Comparison of ENCODE assay signal across 8 cellular contexts in genomic region chr11:65182258-65183170, GRCh38. TPM values are rescaled to one million over a fixed set of nuclear protein-coding genes. Genes with fewer than 3 reads are reported as not detected.
DNase-seq lines count a peak whose midpoint lies in the region; ATAC-seq and TF ChIP-seq lines count a peak whose summit lies in the region.

No MANE protein-coding gene starts in this region.

- peaks cover 36% of the 10 kb centered on the region for H3K4me1 ChIP-seq in NT2/D1 (ENCODE audit: insufficient read depth, insufficient read length)
- peaks cover 0 to 4% (median 0%) of the 10 kb centered on the region in 4 donors for H3K4me1 ChIP-seq in right lobe of liver
- peaks cover 0 to 40% (median 19%) of the 10 kb centered on the region in 4 donors for H3K4me1 ChIP-seq in tibial nerve

- H3K36me3 Mint-ChIP-seq in activated naive CD4-positive, alpha-beta T cell treated with anti-CD3 and anti-CD28 coated beads for 36 hours (ENCODE audit: low read depth), result no peaks in the 10 kb centered on the region

- no peaks in the 10 kb centered on the region for H3K9me3 ChIP-seq in NT2/D1 (ENCODE audit: insufficient read depth, low read length)
- no peaks in the 10 kb centered on the region for H3K9me3 ChIP-seq in right lobe of liver
- H3K9me3 ChIP-seq in tibial nerve, result no peaks in the 10 kb centered on the region

- H3K27me3 ChIP-seq in NT2/D1 (ENCODE audit: insufficient read depth, insufficient read length) (no peaks in the 10 kb centered on the region), right lobe of liver (no peaks in the 10 kb centered on the region), tibial nerve (no peaks in the 10 kb centered on the region)

- TF ChIP-seq CTCF in right lobe of liver (IDR thresholded peaks at IDR 0.05), result no peak
- no peak for TF ChIP-seq CTCF in tibial nerve (IDR thresholded peaks at IDR 0.05)

- H3K27ac ChIP-seq in right lobe of liver (peak overlapping the region; percentile 63 to 87 (median 81)), tibial nerve (peak overlapping the region; percentile 88 to 94 (median 89))

- H3K4me1 Mint-ChIP-seq in activated naive CD4-positive, alpha-beta T cell treated with anti-CD3 and anti-CD28 coated beads for 36 hours (ENCODE audit: low read depth), result peaks cover 15% of the 10 kb centered on the region

- DNase-seq in activated naive CD4-positive, alpha-beta T cell treated with anti-CD3 and anti-CD28 coated beads for 36 hours, result no peak
- DNase-seq in activated naive CD4-positive, alpha-beta T cell treated with Interleukin-2 at 50 U/mL for 16 hours, result no peak
- DNase-seq in NT2/D1 (ENCODE audit: low read depth, low spot score) (no peak), cerebellum (ENCODE audit: low spot score) (peak; percentile 68), right lobe of liver (peak in 2 of 3 donors; percentile 53 to 56), tibial nerve (ENCODE audit: low spot score in 2 of 2) (peak in 1 of 2 donors; percentile 16), NCI-H1436 treated with DMSO at 0.1 percent for 48 hours (lab: John Stamatoyannopoulos, UW) (no peak)

- TF ChIP-seq POLR2A in right lobe of liver (IDR thresholded peaks at IDR 0.05), result no peak
- TF ChIP-seq POLR2A in tibial nerve (IDR thresholded peaks at IDR 0.05), result no peak

- H3K9ac ChIP-seq in NT2/D1 (ENCODE audit: insufficient read length, low read depth), result peak overlapping the region; percentile 90

- intact Hi-C loops in activated naive CD4-positive, alpha-beta T cell treated with anti-CD3 and anti-CD28 coated beads for 36 hours (cut with micrococcal nuclease), result loop anchor here (10.0 kb wide), 1 partner anchor 72 kb away; no protein-coding TSS in a partner anchor
- intact Hi-C loops in right lobe of liver (cut with DNase I), result loop anchor here (5.0 to 10.0 kb wide), 2 partner anchors 58 to 60 kb away; partner anchors contain the start of genes FAU (in 2 of the 2) and MRPL49 (in 2 of the 2)

- H3K36me3 ChIP-seq in NT2/D1 (ENCODE audit: insufficient read depth, insufficient read length, low read length) (peaks cover 37% of the 10 kb centered on the region), right lobe of liver (peaks cover 0 to 14% (median 0%) of the 10 kb centered on the region in 4 donors), tibial nerve (peaks cover 0 to 33% (median 8%) of the 10 kb centered on the region in 3 donors)

- WGBS in right lobe of liver (ENCODE audit: insufficient coverage, low coverage, low lambda C conversion rate, missing lambda C conversion rate), result 4% methylated on average over 6 of the region's 23 CpGs
- WGBS in tibial nerve, 2 donors, result 38% methylated on average over 14 to 23 of the region's 23 CpGs

- no peak for TF ChIP-seq EP300 in tibial nerve (IDR thresholded peaks at IDR 0.05)

- CTCF ChIA-PET in activated naive CD4-positive, alpha-beta T cell treated with anti-CD3 and anti-CD28 coated beads for 36 hours (lab: Charles Lee), result interaction anchor here (0.6 to 3.4 kb wide), 7 partner anchors 24 to 168 kb away, joined by 3 to 15 read pairs (median 4); partner anchors contain the start of gene TM7SF2

- no peaks in the 10 kb centered on the region for H3K27me3 Mint-ChIP-seq in activated naive CD4-positive, alpha-beta T cell treated with anti-CD3 and anti-CD28 coated beads for 36 hours (ENCODE audit: low read depth)

- peak; percentile 15 to 39 (median 26) for ATAC-seq in right lobe of liver
- ATAC-seq in GM18517 (IDR thresholded peaks at IDR 0.05; ENCODE audit: unreplicated experiment), result no peak

- no peaks in the 10 kb centered on the region for H3K9me3 Mint-ChIP-seq in activated naive CD4-positive, alpha-beta T cell treated with anti-CD3 and anti-CD28 coated beads for 36 hours

- H3K4me3 Mint-ChIP-seq in activated naive CD4-positive, alpha-beta T cell treated with anti-CD3 and anti-CD28 coated beads for 36 hours, result peak overlapping the region; percentile 85

- H3K27ac Mint-ChIP-seq in activated naive CD4-positive, alpha-beta T cell treated with anti-CD3 and anti-CD28 coated beads for 36 hours, result peak overlapping the region; percentile 71

- H3K4me3 ChIP-seq in NT2/D1 (ENCODE audit: insufficient read length, low read depth), result peak overlapping the region; percentile 86
- H3K4me3 ChIP-seq in right lobe of liver, result peak overlapping the region; percentile 60 to 94 (median 88)
- peak overlapping the region; percentile 67 to 97 (median 84) for H3K4me3 ChIP-seq in tibial nerve

RNA-seq across cellular contexts. Expression of gene CAPN1, which starts 0.8 kb away (rescaled TPM):
- total RNA-seq in activated naive CD4-positive, alpha-beta T cell treated with anti-CD3 and anti-CD28 coated beads for 36 hours, result 10 to 100 TPM; 68.5 to 73.5 TPM
- total RNA-seq in cerebellum (61.3 TPM), right lobe of liver (100 to 1,000 TPM in 1 of 6 experiments, 10 to 100 TPM in 5; 55.7 to 124 (median 83.1) TPM), tibial nerve (100 to 1,000 TPM; 108 to 209 (median 150) TPM)

RNA-seq across cellular contexts. Expression of gene SPDYC, which starts 12.5 kb away (rescaled TPM):
- not detected for total RNA-seq in activated naive CD4-positive, alpha-beta T cell treated with anti-CD3 and anti-CD28 coated beads for 36 hours
- not detected for total RNA-seq in cerebellum
- total RNA-seq in right lobe of liver, result 1 to 10 TPM in 2 of 6 experiments, under 1 TPM in 2, not detected in 2; 0.49 to 1.8 (median 0.87) TPM
- not detected for total RNA-seq in tibial nerve

RNA-seq across cellular contexts. Expression of gene SYVN1, which starts 48.2 kb away (rescaled TPM):
- total RNA-seq in activated naive CD4-positive, alpha-beta T cell treated with anti-CD3 and anti-CD28 coated beads for 36 hours, result 10 to 100 TPM; 19.0 to 19.2 TPM
- total RNA-seq in cerebellum, result 9.9 TPM
- 100 to 1,000 TPM in 4 of 6 experiments, 10 to 100 TPM in 2; 73.0 to 120 (median 109) TPM for total RNA-seq in right lobe of liver
- 10 to 100 TPM; 31.6 to 72.6 (median 58.3) TPM for total RNA-seq in tibial nerve

Comparison
In these comparisons a context has a peak if more than half of its experiments do, and no peak if none do; other contexts are left out.
1. DNase-seq: peak in cerebellum (single experiment) and right lobe of liver (2 of 3); none in activated naive CD4-positive, alpha-beta T cell treated with anti-CD3 and anti-CD28 coated beads for 36 hours (single experiment), activated naive CD4-positive, alpha-beta T cell treated with Interleukin-2 at 50 U/mL for 16 hours (single experiment), NT2/D1 (single experiment) and NCI-H1436 treated with DMSO at 0.1 percent for 48 hours (single experiment).
2. Peak in every context shown above with its lines, with median percentiles within 50 percentile points of each other: H3K4me3 ChIP-seq.